Comparison of ENCODE assay signal across 1 cellular context in genomic region chr4:145907363-145907762, GRCh38.
TF ChIP-seq lines count a peak whose summit lies in the region.

No MANE protein-coding gene starts in this region.

TF ChIP-seq in SK-N-SH treated with all-trans-retinoic acid at 6 μM for 48 hours, 23 proteins besides CTCF, POLR2A, EP300 and RAD21 (continued from another document):
- no peak for TF ChIP-seq ZNF565 (CRISPR knock-in tag; conservative IDR thresholded peaks at IDR 0.05; ENCODE audit: low read depth)
- no peak for TF ChIP-seq PATZ1 (CRISPR knock-in tag; IDR thresholded peaks at IDR 0.05; ENCODE audit: borderline replicate concordance)
